ENCODE assay signal across 8 cellular contexts in genomic region chr2:237627463-237628321, GRCh38. TPM values are rescaled to one million over a fixed set of nuclear protein-coding genes. Genes with fewer than 3 reads are reported as not detected.
DNase-seq lines count a peak whose midpoint lies in the region; ATAC-seq and TF ChIP-seq lines count a peak whose summit lies in the region.

TSS of gene LRRFIP1 (plus strand) at chr2:237627587. CDS start at chr2:237627645, 58 bp downstream.

- DNase-seq in GM23338 (ENCODE audit: low spot score) (peak; percentile 62), SK-MEL-5 (ENCODE audit: low read depth, low spot score) (peak; percentile 16), lung microvascular endothelial cell (ENCODE audit: low read depth in 2 of 2) (peak; percentile 14 to 65), suprapubic skin (ENCODE audit: low spot score in 2 of 2) (no peak), middle frontal gyrus (ENCODE audit: extremely low spot score, low spot score) (no peak)

- H3K4me3 Mint-ChIP-seq in GM23338, result peak within 1 kb of the TSS; percentile 86

- H3K9me3 ChIP-seq in ectodermal cell (ENCODE audit: control insufficient read depth, low read length), result no peaks in the 10 kb centered on the region
- H3K9me3 ChIP-seq in suprapubic skin, result no peaks in the 10 kb centered on the region

- H3F3A ChIP-seq in GM23338 (replicated peaks; ENCODE audit: low read depth), result no peaks in the 10 kb centered on the region; the same call in 1 of the 2 replicates

- WGBS in ectodermal cell, 2 experiments, result 1% methylated on average over 112 of the region's 112 CpGs
- under 1% methylated on average over 30 of the region's 112 CpGs for WGBS in suprapubic skin

- peaks cover 12% of the 10 kb centered on the region for H3K4me1 ChIP-seq in GM23338 (ENCODE audit: insufficient read depth)
- H3K4me1 ChIP-seq in ectodermal cell (ENCODE audit: control insufficient read depth, insufficient read depth, low read length), result peaks cover 9% of the 10 kb centered on the region
- H3K4me1 ChIP-seq in suprapubic skin, result peaks cover 28% of the 10 kb centered on the region

- peak in 1 of 2 experiments; percentile 18; a peak in 1 of 4 replicates for TF ChIP-seq CTCF in GM23338 (conservative IDR thresholded peaks at IDR 0.05; ENCODE audit: low read depth in 2 of 2)
- no peak for TF ChIP-seq CTCF in suprapubic skin (IDR thresholded peaks at IDR 0.05)

- no peak for TF ChIP-seq EP300 in suprapubic skin (IDR thresholded peaks at IDR 0.05)

- no peak within 1 kb of the TSS for H3K27ac ChIP-seq in GM23338 (ENCODE audit: low read depth)
- no peak within 1 kb of the TSS for H3K27ac ChIP-seq in ectodermal cell (ENCODE audit: insufficient read depth, low read depth, low read length, poor library complexity, severe bottlenecking)
- H3K27ac ChIP-seq in suprapubic skin, result peak within 1 kb of the TSS; percentile 57

- no peaks in the 10 kb centered on the region; the same call in none of the 2 replicates for H3K9me2 ChIP-seq in GM23338 (ENCODE audit: insufficient read depth)

- peak within 1 kb of the TSS; percentile 91 for H2AFZ ChIP-seq in GM23338

- H3K27me3 ChIP-seq in GM23338 (ENCODE audit: insufficient read depth), result peaks cover 40% of the 10 kb centered on the region
- H3K27me3 ChIP-seq in ectodermal cell (ENCODE audit: control insufficient read depth, insufficient read depth, low read length, poor library complexity, severe bottlenecking), result peaks cover 36% of the 10 kb centered on the region
- no peaks in the 10 kb centered on the region for H3K27me3 ChIP-seq in suprapubic skin

- peaks cover 18% of the 10 kb centered on the region; the same call in 2 of the 3 replicates for H3K36me3 Mint-ChIP-seq in GM23338 (ENCODE audit: low read depth)

- H3K4me2 ChIP-seq in GM23338, result peak within 1 kb of the TSS; percentile 95

- ATAC-seq in GM23338, result peak; percentile 67
- no peak for ATAC-seq in HG02571 (IDR thresholded peaks at IDR 0.05; ENCODE audit: unreplicated experiment)
- no peak for ATAC-seq in HG02938 (IDR thresholded peaks at IDR 0.05; ENCODE audit: unreplicated experiment)

- in situ Hi-C loops in SK-MEL-5 (cut with HindIII; ENCODE audit: low pct_unique_long_range_greater_than_20kb, low sequenced_read_pairs), result no loop called here

- no peaks in the 10 kb centered on the region; the same call in 1 of the 2 replicates for H4K20me1 ChIP-seq in GM23338 (replicated peaks; ENCODE audit: insufficient read depth)

- H3K79me2 ChIP-seq in GM23338 (replicated peaks; ENCODE audit: insufficient read depth), result peaks cover 16% of the 10 kb centered on the region

- peaks cover 28% of the 10 kb centered on the region for H3K27me3 Mint-ChIP-seq in GM23338 (ENCODE audit: insufficient read depth, low read depth, poor library complexity)

- no peaks in the 10 kb centered on the region; the same call in 2 of the 3 replicates for H3K9me3 Mint-ChIP-seq in GM23338

- H3K4me3 ChIP-seq in GM23338 (peak within 1 kb of the TSS; percentile 72), ectodermal cell (ENCODE audit: insufficient read depth, low read depth, low read length) (peak within 1 kb of the TSS; percentile 61), suprapubic skin (peak within 1 kb of the TSS; percentile 83)

- 0 out of 2 replicates have a peak, but pooled peaks cover 3% of the 10 kb centered on the region for H3K36me3 ChIP-seq in GM23338 (ENCODE audit: insufficient read depth)
- no peaks in the 10 kb centered on the region for H3K36me3 ChIP-seq in ectodermal cell (ENCODE audit: control insufficient read depth, insufficient read depth, low read length)
- no peaks in the 10 kb centered on the region for H3K36me3 ChIP-seq in suprapubic skin

- H3K4me1 Mint-ChIP-seq in GM23338, result peaks cover 29% of the 10 kb centered on the region

- no peak within 1 kb of the TSS for H3K27ac Mint-ChIP-seq in GM23338

- TF ChIP-seq POLR2A in suprapubic skin (IDR thresholded peaks at IDR 0.05), result no peak

TF ChIP-seq in GM23338, 12 proteins besides CTCF, POLR2A, EP300 and RAD21:
- TF ChIP-seq POLR2AphosphoS5 (IDR thresholded peaks at IDR 0.05; ENCODE audit: low read depth) (peak; percentile 41; the same call in 1 of the 2 replicates), EZH2 (IDR thresholded peaks at IDR 0.05; ENCODE audit: low read depth, unreplicated experiment) (no peak)

RNA-seq across cellular contexts. Expression of gene LRRFIP1, which starts in this region (rescaled TPM):
- total RNA-seq in GM23338 (2014; rRNA removed; shearing (Covaris generic)), result 57.4 and 59.6 TPM in 2 replicates
- 160 and 178 TPM in 2 replicates for polyA plus RNA-seq in GM23338 (2016; fragmentation: Nextera tagmentation; extraction: Ambion mirVana)
- 38.1 and 47.3 TPM in 2 replicates for total RNA-seq in SK-MEL-5 (2014; rRNA removed; shearing (Covaris generic))
- 27.7 and 33.9 TPM in 2 replicates for polyA plus RNA-seq in SK-MEL-5 (2015; cell fraction: cytosol; rRNA removed)
- 30.4 and 49.5 TPM in 2 replicates for polyA plus RNA-seq in SK-MEL-5 (2015; cell fraction: nucleus; rRNA removed)
- 33.0 TPM for polyA plus RNA-seq in ectodermal cell (2013, experiment 1 of 4)
- polyA plus RNA-seq in ectodermal cell (2013, experiment 2 of 4), result 32.3 TPM
- 35.2 TPM for polyA plus RNA-seq in ectodermal cell (2013, experiment 3 of 4)
- 44.9 TPM for polyA plus RNA-seq in ectodermal cell (2013, experiment 4 of 4)
- total RNA-seq in lung microvascular endothelial cell (89.3 and 96.1 TPM in 2 replicates), suprapubic skin (100 to 1,000 TPM; 100 to 150 (median 109) TPM)

Comparison
In these comparisons a context has a peak if more than half of its experiments do, and no peak if none do; other contexts are left out.
1. DNase-seq: peak in GM23338 (single experiment), SK-MEL-5 (single experiment) and lung microvascular endothelial cell (2 of 2); none in suprapubic skin (0 of 2) and middle frontal gyrus (single experiment).
2. Peak in every context shown above with its lines, with median percentiles within 50 percentile points of each other: H3K4me3 ChIP-seq.